In the genomic region with DNA sequence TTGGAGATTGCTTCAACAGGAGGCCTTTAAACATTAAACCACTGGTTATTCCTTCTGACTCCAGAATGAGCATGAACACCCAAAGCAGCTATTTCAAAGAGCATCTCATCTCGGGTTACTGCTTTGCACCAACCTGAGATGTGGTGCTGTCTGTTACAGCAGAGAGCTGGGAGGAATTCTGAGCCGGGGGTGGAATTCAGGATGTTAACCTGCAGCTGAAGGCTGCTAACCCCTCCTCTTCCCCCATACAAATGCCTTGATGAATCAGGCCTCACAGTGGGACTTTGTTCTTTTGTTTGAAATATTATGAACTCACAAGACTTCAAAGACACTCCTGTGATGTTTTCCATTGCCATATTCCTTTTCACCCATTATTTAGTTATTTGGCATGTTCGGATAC, we compare ENCODE assay signal across 1 cellular context.
A peak's percentile ranks its signal among the peaks of the same experiment; 100 is the strongest.
TF ChIP-seq lines count a peak whose summit lies in the region.

No MANE protein-coding gene starts in this region.

TF ChIP-seq in GM23338, 12 proteins besides CTCF, POLR2A, EP300 and RAD21 (continued from another document):
- TF ChIP-seq, protein P1, sequence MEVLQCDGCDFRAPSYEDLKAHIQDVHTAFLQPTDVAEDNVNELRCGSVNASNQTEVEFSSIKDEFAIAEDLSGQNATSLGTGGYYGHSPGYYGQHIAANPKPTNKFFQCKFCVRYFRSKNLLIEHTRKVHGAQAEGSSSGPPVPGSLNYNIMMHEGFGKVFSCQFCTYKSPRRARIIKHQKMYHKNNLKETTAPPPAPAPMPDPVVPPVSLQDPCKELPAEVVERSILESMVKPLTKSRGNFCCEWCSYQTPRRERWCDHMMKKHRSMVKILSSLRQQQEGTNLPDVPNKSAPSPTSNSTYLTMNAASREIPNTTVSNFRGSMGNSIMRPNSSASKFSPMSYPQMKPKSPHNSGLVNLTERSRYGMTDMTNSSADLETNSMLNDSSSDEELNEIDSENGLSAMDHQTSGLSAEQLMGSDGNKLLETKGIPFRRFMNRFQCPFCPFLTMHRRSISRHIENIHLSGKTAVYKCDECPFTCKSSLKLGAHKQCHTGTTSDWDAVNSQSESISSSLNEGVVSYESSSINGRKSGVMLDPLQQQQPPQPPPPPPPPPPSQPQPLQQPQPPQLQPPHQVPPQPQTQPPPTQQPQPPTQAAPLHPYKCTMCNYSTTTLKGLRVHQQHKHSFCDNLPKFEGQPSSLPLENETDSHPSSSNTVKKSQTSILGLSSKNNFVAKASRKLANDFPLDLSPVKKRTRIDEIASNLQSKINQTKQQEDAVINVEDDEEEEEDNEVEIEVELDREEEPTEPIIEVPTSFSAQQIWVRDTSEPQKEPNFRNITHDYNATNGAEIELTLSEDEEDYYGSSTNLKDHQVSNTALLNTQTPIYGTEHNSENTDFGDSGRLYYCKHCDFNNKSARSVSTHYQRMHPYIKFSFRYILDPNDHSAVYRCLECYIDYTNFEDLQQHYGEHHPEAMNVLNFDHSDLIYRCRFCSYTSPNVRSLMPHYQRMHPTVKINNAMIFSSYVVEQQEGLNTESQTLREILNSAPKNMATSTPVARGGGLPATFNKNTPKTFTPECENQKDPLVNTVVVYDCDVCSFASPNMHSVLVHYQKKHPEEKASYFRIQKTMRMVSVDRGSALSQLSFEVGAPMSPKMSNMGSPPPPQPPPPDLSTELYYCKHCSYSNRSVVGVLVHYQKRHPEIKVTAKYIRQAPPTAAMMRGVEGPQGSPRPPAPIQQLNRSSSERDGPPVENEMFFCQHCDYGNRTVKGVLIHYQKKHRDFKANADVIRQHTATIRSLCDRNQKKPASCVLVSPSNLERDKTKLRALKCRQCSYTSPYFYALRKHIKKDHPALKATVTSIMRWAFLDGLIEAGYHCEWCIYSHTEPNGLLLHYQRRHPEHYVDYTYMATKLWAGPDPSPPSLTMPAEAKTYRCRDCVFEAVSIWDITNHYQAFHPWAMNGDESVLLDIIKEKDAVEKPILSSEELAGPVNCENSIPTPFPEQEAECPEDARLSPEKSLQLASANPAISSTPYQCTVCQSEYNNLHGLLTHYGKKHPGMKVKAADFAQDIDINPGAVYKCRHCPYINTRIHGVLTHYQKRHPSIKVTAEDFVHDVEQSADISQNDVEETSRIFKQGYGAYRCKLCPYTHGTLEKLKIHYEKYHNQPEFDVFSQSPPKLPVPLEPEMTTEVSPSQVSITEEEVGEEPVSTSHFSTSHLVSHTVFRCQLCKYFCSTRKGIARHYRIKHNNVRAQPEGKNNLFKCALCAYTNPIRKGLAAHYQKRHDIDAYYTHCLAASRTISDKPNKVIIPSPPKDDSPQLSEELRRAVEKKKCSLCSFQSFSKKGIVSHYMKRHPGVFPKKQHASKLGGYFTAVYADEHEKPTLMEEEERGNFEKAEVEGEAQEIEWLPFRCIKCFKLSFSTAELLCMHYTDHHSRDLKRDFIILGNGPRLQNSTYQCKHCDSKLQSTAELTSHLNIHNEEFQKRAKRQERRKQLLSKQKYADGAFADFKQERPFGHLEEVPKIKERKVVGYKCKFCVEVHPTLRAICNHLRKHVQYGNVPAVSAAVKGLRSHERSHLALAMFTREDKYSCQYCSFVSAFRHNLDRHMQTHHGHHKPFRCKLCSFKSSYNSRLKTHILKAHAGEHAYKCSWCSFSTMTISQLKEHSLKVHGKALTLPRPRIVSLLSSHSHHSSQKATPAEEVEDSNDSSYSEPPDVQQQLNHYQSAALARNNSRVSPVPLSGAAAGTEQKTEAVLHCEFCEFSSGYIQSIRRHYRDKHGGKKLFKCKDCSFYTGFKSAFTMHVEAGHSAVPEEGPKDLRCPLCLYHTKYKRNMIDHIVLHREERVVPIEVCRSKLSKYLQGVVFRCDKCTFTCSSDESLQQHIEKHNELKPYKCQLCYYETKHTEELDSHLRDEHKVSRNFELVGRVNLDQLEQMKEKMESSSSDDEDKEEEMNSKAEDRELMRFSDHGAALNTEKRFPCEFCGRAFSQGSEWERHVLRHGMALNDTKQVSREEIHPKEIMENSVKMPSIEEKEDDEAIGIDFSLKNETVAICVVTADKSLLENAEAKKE (CRISPR knock-in tag; IDR thresholded peaks at IDR 0.05): 0 out of 2 replicates have a peak, but pooled peaks have one; percentile 14
